In genomic region chr3:197891-198491, GRCh38 we compare ENCODE assay signal across 8 cellular contexts. TPM values are rescaled to one million over a fixed set of nuclear protein-coding genes. Genes with fewer than 3 reads are reported as not detected.
A peak's percentile ranks its signal among the peaks of the same experiment; 100 is the strongest.
DNase-seq lines count a peak whose midpoint lies in the region; ATAC-seq and TF ChIP-seq lines count a peak whose summit lies in the region.

No MANE protein-coding gene starts in this region.

- DNase-seq in GM06990 (ENCODE audit: extremely low read depth, insufficient read length) (no peak), occipital lobe (lab: John Stamatoyannopoulos, UW) (peak; percentile 13), epidermal melanocyte (ENCODE audit: insufficient read length, low spot score) (no peak)
- DNase-seq in activated CD8-positive, alpha-beta T cell treated with anti-CD3 and anti-CD28 coated beads, Interleukin-2, amount 10 ng/mL, durations not matched to agents 7 days and 5 days: no peak
- DNase-seq in activated naive CD4-positive, alpha-beta T cell treated with anti-CD3 and anti-CD28 coated beads, Interleukin-2, amount 50 U/mL, for 16 hours: no peak

- peaks cover 4% of the 10 kb centered on the region for H3K36me3 Mint-ChIP-seq in activated CD8-positive, alpha-beta T cell treated with anti-CD3 and anti-CD28 coated beads, Interleukin-2, amount 10 ng/mL, durations not matched to agents 7 days and 5 days (ENCODE audit: low read depth)

- CTCF ChIA-PET in activated CD8-positive, alpha-beta T cell treated with anti-CD3 and anti-CD28 coated beads, Interleukin-2, amount 10 ng/mL, durations not matched to agents 7 days and 5 days (lab: Charles Lee): no interaction called here

- H3K4me1 ChIP-seq in duodenal mucosa (ENCODE audit: control insufficient read depth in 1 of 2, insufficient read depth in 2 of 2, low read length in 2 of 2): no peaks in the 10 kb centered on the region

- ATAC-seq in HG02885 (IDR thresholded peaks at IDR 0.05; ENCODE audit: poor library complexity, unreplicated experiment) (peak; percentile 41), GM21447 (IDR thresholded peaks at IDR 0.05; ENCODE audit: unreplicated experiment) (no peak)
- ATAC-seq in activated CD8-positive, alpha-beta T cell treated with anti-CD3 and anti-CD28 coated beads, Interleukin-2, amount 10 ng/mL, durations not matched to agents 7 days and 5 days: no peak

- no peak overlapping the region for H3K9ac ChIP-seq in duodenal mucosa (ENCODE audit: low read depth in 1 of 2, low read length in 2 of 2)

- H3K27ac ChIP-seq in duodenal mucosa (ENCODE audit: low read depth, low read length): no peak overlapping the region

- H3K36me3 ChIP-seq in GM06990 (ENCODE audit: control insufficient read depth, insufficient read depth, low read length) (no peaks in the 10 kb centered on the region), duodenal mucosa (ENCODE audit: control insufficient read depth in 1 of 2, insufficient read depth in 2 of 2, low read length in 2 of 2) (no peaks in the 10 kb centered on the region)

- H3K27ac Mint-ChIP-seq in activated CD8-positive, alpha-beta T cell treated with anti-CD3 and anti-CD28 coated beads, Interleukin-2, amount 10 ng/mL, durations not matched to agents 7 days and 5 days: no peak overlapping the region

- no peaks in the 10 kb centered on the region for H3K9me3 Mint-ChIP-seq in activated CD8-positive, alpha-beta T cell treated with anti-CD3 and anti-CD28 coated beads, Interleukin-2, amount 10 ng/mL, durations not matched to agents 7 days and 5 days (ENCODE audit: insufficient read depth)

- H3K27me3 ChIP-seq in GM06990 (replicated peaks; ENCODE audit: control insufficient read depth, insufficient read depth, low read length): no peaks in the 10 kb centered on the region; the same call in 1 of the 2 replicates
- H3K27me3 ChIP-seq in duodenal mucosa (ENCODE audit: control insufficient read depth in 1 of 2, insufficient read depth in 2 of 2, low read length in 2 of 2): peaks cover 18 to 20% of the 10 kb centered on the region in 2 donors

- no peaks in the 10 kb centered on the region for H3K4me1 Mint-ChIP-seq in activated CD8-positive, alpha-beta T cell treated with anti-CD3 and anti-CD28 coated beads, Interleukin-2, amount 10 ng/mL, durations not matched to agents 7 days and 5 days (ENCODE audit: low read depth)

- peak overlapping the region; percentile 61 for H3K4me3 ChIP-seq in GM06990 (replicated peaks; ENCODE audit: low read depth, low read length)
- H3K4me3 ChIP-seq in duodenal mucosa (ENCODE audit: low read depth in 1 of 2, low read length in 2 of 2): peak overlapping the region; percentile 29 to 50

- no peak overlapping the region for H3K4me3 Mint-ChIP-seq in activated CD8-positive, alpha-beta T cell treated with anti-CD3 and anti-CD28 coated beads, Interleukin-2, amount 10 ng/mL, durations not matched to agents 7 days and 5 days

- POLR2A ChIA-PET in activated CD8-positive, alpha-beta T cell treated with anti-CD3 and anti-CD28 coated beads, Interleukin-2, amount 10 ng/mL, durations not matched to agents 7 days and 5 days (lab: Charles Lee): no interaction called here

- no peaks in the 10 kb centered on the region for H3K9me3 ChIP-seq in duodenal mucosa (ENCODE audit: control insufficient read depth in 1 of 2, low read length in 2 of 2)

- TF ChIP-seq CTCF in GM06990 (IDR thresholded peaks at IDR 0.05; ENCODE audit: insufficient read depth, low read length, poor library complexity, severe bottlenecking): no peak

- peaks cover 16% of the 10 kb centered on the region for H3K27me3 Mint-ChIP-seq in activated CD8-positive, alpha-beta T cell treated with anti-CD3 and anti-CD28 coated beads, Interleukin-2, amount 10 ng/mL, durations not matched to agents 7 days and 5 days (ENCODE audit: low read depth)

RNA-seq across cellular contexts. Expression of gene CHL1, which starts 1.4 kb away (rescaled TPM):
- total RNA-seq in occipital lobe: 954 TPM
- total RNA-seq in activated CD8-positive, alpha-beta T cell treated with anti-CD3 and anti-CD28 coated beads, Interleukin-2, amount 10 ng/mL, durations not matched to agents 7 days and 5 days: not detected

Comparison
In these comparisons a context has a peak if more than half of its experiments do, and no peak if none do; other contexts are left out.
1. RNA of gene CHL1, which starts 1.4 kb away (total RNA-seq): 954 TPM in occipital lobe (single experiment); not detected in activated CD8-positive, alpha-beta T cell treated with anti-CD3 and anti-CD28 coated beads, Interleukin-2, amount 10 ng/mL, durations not matched to agents 7 days and 5 days; every median in the first group is over 100 times any median in the second.